In genomic region chr1:236795035-236795756, GRCh38 we compare ENCODE assay signal across 8 cellular contexts. TPM values are rescaled to one million over a fixed set of nuclear protein-coding genes. Genes with fewer than 3 reads are reported as not detected.
DNase-seq lines count a peak whose midpoint lies in the region; ATAC-seq and TF ChIP-seq lines count a peak whose summit lies in the region.

MTR (plus strand) TSS chr1:236795292; CDS start chr1:236795704, 412 bp downstream.

- peak within 1 kb of the TSS; percentile 97 to 100 for H3K4me3 ChIP-seq in left lung

- ATAC-seq in GM19395 (IDR thresholded peaks at IDR 0.05; ENCODE audit: unreplicated experiment) (peak; percentile 98), HG03565 (IDR thresholded peaks at IDR 0.05; ENCODE audit: unreplicated experiment) (peak; percentile 97), left lung (peak; percentile 99)

- H3K36me3 ChIP-seq in left lung: no peaks in the 10 kb centered on the region

- H3K4me1 ChIP-seq in left lung: peaks cover 9 to 31% of the 10 kb centered on the region in 2 donors

- intact Hi-C loops in left lung (cut with DNase I): no loop called here

- no peak for TF ChIP-seq CTCF in C4-2B (conservative IDR thresholded peaks at IDR 0.05)
- no peak for TF ChIP-seq CTCF in left lung (IDR thresholded peaks at IDR 0.05)

- no peaks in the 10 kb centered on the region for H3K9me3 ChIP-seq in left lung

- H3K27me3 ChIP-seq in left lung: peaks cover 0 to 11% of the 10 kb centered on the region in 2 donors

- peak; percentile 99 for DNase-seq in NCI-H774 (lab: John Stamatoyannopoulos, UW)
- peak; percentile 96 for DNase-seq in activated CD4-positive, alpha-beta T cell treated with anti-CD3 and anti-CD28 coated beads, Interleukin-2, amount 50 U/mL, for 4 hours
- peak; percentile 97 for DNase-seq in dermis blood vessel endothelial cell
- peak; percentile 93 to 98 for DNase-seq in left lung
- peak; percentile 85 to 94 for DNase-seq in stimulated activated CD4-positive, alpha-beta T cell treated with anti-CD3 and anti-CD28 coated beads, Interleukin-2, amount 100 ng/mL, for 48 hours

- H3K27ac ChIP-seq in C4-2B: peak within 1 kb of the TSS; percentile 96
- peak within 1 kb of the TSS; percentile 94 for H3K27ac ChIP-seq in left lung

RNA-seq across cellular contexts. Expression of gene MTR, which starts in this region (rescaled TPM):
- 34.9 and 42.4 TPM in 2 replicates for total RNA-seq in dermis blood vessel endothelial cell
- 10 to 100 TPM; 35.9 to 40.4 TPM for total RNA-seq in left lung

Comparison
In these comparisons a context has a peak if more than half of its experiments do, and no peak if none do; other contexts are left out.
1. Peak in every context shown above with its lines: DNase-seq, ATAC-seq, H3K4me3 ChIP-seq and H3K27ac ChIP-seq.